Comparison of ENCODE assay signal across 1 cellular context in the genomic region with DNA sequence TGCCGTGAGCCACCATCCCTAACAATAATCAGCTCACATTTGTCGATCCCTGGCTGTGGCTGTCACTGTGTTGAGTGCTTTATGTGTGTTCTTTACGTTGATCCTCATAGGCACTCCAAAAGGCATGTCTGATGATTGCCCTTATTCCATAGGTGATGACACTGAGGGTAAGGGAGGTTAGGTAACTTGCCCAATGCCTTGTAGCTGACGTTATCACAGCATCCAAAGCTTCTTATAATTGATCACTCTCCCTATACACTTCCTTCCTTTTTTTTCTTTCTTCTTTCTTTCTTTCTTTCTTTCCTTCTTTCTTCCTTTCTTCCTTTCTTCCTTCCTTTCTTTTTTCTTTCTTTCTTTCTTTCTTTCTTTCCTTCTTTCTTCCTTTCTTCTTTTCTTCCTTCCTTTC.
TF ChIP-seq lines count a peak whose summit lies in the region.

No MANE protein-coding gene starts in this region.

TF ChIP-seq in K562, 482 proteins besides CTCF, POLR2A, EP300 and RAD21 (continued from another document):
- TF ChIP-seq ZNF717 (CRISPR knock-in tag; IDR thresholded peaks at IDR 0.05) (no peak), KDM1A (IDR thresholded peaks at IDR 0.05) (no peak), LARP7 (IDR thresholded peaks at IDR 0.05) (0 out of 2 replicates have a peak, but pooled peaks have one; percentile 50), ETS2 (tag; IDR thresholded peaks at IDR 0.05; ENCODE audit: borderline replicate concordance, poor library complexity, severe bottlenecking) (no peak), TRIM24 (IDR thresholded peaks at IDR 0.05) (peak; percentile 57 to 72; a peak in 2 of 4 replicates), ESRRA (IDR thresholded peaks at IDR 0.05; ENCODE audit: borderline replicate concordance, low read depth) (no peak), CEBPG (CRISPR knock-in tag; IDR thresholded peaks at IDR 0.05) (peak; percentile 32; the same call in 1 of the 2 replicates), CEBPG (tag; conservative IDR thresholded peaks at IDR 0.05 in 1 of 2, IDR thresholded peaks at IDR 0.05 in 1 of 2) (peak in 1 of 2 experiments; percentile 71; a peak in 2 of 4 replicates), PHF20 (IDR thresholded peaks at IDR 0.05; ENCODE audit: partially characterized antibody) (no peak), ZNF274 (IDR thresholded peaks at IDR 0.05; ENCODE audit: borderline replicate concordance, low read depth, low read length) (no peak), CTBP1 (IDR thresholded peaks at IDR 0.05; ENCODE audit: borderline replicate concordance) (peak; percentile 44; the same call in 1 of the 2 replicates), RBBP5 (IDR thresholded peaks at IDR 0.05; ENCODE audit: borderline replicate concordance, insufficient read depth, low read length, poor library complexity, severe bottlenecking) (no peak), GTF2F1 (IDR thresholded peaks at IDR 0.05; ENCODE audit: low read depth, low read length) (no peak), SAFB (IDR thresholded peaks at IDR 0.05; ENCODE audit: borderline replicate concordance, low read depth, low read length) (no peak), TAL1 (IDR thresholded peaks at IDR 0.05) (no peak), MTA1 (IDR thresholded peaks at IDR 0.05; ENCODE audit: borderline replicate concordance) (peak; percentile 69; the same call in 1 of the 2 replicates), MEIS2 (IDR thresholded peaks at IDR 0.05; ENCODE audit: partially characterized antibody) (peak; percentile 40), CXXC5 (CRISPR knock-in tag; IDR thresholded peaks at IDR 0.05) (no peak), TCF3 (CRISPR knock-in tag; IDR thresholded peaks at IDR 0.05) (no peak)
- TF ChIP-seq, protein P1, sequence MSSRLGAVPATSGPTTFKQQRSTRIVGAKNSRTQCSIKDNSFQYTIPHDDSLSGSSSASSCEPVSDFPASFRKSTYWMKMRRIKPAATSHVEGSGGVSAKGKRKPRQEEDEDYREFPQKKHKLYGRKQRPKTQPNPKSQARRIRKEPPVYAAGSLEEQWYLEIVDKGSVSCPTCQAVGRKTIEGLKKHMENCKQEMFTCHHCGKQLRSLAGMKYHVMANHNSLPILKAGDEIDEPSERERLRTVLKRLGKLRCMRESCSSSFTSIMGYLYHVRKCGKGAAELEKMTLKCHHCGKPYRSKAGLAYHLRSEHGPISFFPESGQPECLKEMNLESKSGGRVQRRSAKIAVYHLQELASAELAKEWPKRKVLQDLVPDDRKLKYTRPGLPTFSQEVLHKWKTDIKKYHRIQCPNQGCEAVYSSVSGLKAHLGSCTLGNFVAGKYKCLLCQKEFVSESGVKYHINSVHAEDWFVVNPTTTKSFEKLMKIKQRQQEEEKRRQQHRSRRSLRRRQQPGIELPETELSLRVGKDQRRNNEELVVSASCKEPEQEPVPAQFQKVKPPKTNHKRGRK (tag; IDR thresholded peaks at IDR 0.05): peak; percentile 96
- TF ChIP-seq, protein P2, sequence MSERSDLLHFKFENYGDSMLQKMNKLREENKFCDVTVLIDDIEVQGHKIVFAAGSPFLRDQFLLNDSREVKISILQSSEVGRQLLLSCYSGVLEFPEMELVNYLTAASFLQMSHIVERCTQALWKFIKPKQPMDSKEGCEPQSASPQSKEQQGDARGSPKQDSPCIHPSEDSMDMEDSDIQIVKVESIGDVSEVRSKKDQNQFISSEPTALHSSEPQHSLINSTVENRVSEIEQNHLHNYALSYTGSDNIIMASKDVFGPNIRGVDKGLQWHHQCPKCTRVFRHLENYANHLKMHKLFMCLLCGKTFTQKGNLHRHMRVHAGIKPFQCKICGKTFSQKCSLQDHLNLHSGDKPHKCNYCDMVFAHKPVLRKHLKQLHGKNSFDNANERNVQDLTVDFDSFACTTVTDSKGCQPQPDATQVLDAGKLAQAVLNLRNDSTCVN (CRISPR knock-in tag; IDR thresholded peaks at IDR 0.05): no peak
- TF ChIP-seq, protein P3, sequence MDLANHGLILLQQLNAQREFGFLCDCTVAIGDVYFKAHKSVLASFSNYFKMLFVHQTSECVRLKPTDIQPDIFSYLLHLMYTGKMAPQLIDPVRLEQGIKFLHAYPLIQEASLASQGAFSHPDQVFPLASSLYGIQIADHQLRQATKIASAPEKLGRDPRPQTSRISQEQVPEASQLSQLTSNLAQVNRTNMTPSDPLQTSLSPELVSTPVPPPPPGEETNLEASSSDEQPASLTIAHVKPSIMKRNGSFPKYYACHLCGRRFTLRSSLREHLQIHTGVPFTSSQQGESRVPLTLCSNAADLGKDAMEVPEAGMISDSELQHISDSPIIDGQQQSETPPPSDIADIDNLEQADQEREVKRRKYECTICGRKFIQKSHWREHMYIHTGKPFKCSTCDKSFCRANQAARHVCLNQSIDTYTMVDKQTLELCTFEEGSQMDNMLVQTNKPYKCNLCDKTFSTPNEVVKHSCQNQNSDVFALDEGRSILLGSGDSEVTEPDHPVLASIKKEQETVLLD (IDR thresholded peaks at IDR 0.05): peak; percentile 35; the same call in 1 of the 2 replicates
- TF ChIP-seq, protein P4, sequence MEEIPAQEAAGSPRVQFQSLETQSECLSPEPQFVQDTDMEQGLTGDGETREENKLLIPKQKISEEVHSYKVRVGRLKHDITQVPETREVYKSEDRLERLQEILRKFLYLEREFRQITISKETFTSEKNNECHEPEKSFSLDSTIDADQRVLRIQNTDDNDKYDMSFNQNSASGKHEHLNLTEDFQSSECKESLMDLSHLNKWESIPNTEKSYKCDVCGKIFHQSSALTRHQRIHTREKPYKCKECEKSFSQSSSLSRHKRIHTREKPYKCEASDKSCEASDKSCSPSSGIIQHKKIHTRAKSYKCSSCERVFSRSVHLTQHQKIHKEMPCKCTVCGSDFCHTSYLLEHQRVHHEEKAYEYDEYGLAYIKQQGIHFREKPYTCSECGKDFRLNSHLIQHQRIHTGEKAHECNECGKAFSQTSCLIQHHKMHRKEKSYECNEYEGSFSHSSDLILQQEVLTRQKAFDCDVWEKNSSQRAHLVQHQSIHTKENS (CRISPR knock-in tag; IDR thresholded peaks at IDR 0.05): no peak
- TF ChIP-seq, protein P5, sequence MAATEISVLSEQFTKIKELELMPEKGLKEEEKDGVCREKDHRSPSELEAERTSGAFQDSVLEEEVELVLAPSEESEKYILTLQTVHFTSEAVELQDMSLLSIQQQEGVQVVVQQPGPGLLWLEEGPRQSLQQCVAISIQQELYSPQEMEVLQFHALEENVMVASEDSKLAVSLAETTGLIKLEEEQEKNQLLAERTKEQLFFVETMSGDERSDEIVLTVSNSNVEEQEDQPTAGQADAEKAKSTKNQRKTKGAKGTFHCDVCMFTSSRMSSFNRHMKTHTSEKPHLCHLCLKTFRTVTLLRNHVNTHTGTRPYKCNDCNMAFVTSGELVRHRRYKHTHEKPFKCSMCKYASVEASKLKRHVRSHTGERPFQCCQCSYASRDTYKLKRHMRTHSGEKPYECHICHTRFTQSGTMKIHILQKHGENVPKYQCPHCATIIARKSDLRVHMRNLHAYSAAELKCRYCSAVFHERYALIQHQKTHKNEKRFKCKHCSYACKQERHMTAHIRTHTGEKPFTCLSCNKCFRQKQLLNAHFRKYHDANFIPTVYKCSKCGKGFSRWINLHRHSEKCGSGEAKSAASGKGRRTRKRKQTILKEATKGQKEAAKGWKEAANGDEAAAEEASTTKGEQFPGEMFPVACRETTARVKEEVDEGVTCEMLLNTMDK (IDR thresholded peaks at IDR 0.05; ENCODE audit: borderline replicate concordance, insufficient read depth, low read depth, low read length, poor library complexity, severe bottlenecking): no peak
